17 cellular contexts compared by ENCODE assay signal in the genomic region with DNA sequence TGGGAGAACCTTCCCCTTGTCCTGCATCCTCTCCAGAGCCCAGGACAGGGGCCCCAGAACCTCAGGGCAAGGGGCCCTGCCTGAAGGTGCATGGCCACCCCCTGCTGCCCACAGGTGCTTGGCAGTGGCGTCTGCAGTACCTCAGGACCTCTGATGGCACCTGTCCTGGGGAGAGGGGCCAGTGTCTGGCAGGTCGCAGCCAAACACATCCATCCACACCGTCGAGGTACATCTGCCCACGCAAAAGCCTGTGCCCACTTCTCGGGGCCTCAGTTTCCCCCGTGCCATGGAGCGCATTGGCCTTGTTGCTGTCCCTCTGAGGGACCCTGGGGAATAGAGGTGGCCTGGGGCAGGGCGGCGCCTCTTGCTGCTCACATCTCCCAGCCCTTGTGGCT.
"Had no signal": no experiment of that assay in that cellular context is flagged by ENCODE, and none has a peak within 500 bp of the region (broad histone marks: within the 10 kb centered on the region; RNA-seq: fewer than 3 reads in every experiment).

No MANE protein-coding gene starts in this region.

- H3K27me3 ChIP-seq: right atrium auricular region, tibial artery had no signal

- H3K4me3 ChIP-seq: cardiac muscle cell, dorsolateral prefrontal cortex, right atrium auricular region, tibial artery had no signal

- ATAC-seq: left ventricle myocardium superior; stimulated activated naive CD8-positive, alpha-beta T cell treated with anti-CD3 and anti-CD28 coated beads, Interleukin-15, Interleukin-2, amounts not matched to agents 100 U/mL and 50 U/mL, for 24 hours had no signal

- DNase-seq: activated CD4-positive, CD25-positive, alpha-beta regulatory T cell treated with anti-CD3 and anti-CD28 coated beads, Interleukin-2, amount 50 U/mL, for 72 hours; amygdala; dorsolateral prefrontal cortex; foreskin melanocyte; head of caudate nucleus; left ventricle myocardium superior; nucleus accumbens; stimulated activated CD4-positive, alpha-beta T cell treated with anti-CD3 and anti-CD28 coated beads, Interleukin-12 subunit alpha, Interleukin-12 subunit beta, amount 100 ng/mL, for 4 hours; stimulated activated CD4-positive, alpha-beta T cell treated with anti-CD3 and anti-CD28 coated beads, Interleukin-1b, Interleukin-23, amount 100 ng/mL, for 48 hours; stimulated activated CD8-positive, alpha-beta memory T cell treated with anti-CD3 and anti-CD28 coated beads, Interleukin-4, amount 100 ng/mL, for 48 hours; stimulated activated naive CD8-positive, alpha-beta T cell treated with anti-CD3 and anti-CD28 coated beads, Interleukin-15, Interleukin-2, amounts not matched to agents 100 U/mL and 50 U/mL, for 24 hours; substantia nigra; tibial artery had no signal

- H3K27ac Mint-ChIP-seq: activated T-helper 1 cell treated with anti-CD3 and anti-CD28 coated beads, Interleukin-12 subunit alpha, Interleukin-12 subunit beta, Interleukin-2, Interleukin-4 antibody, amounts not matched to agents 30 ng/mL and 10 ng/mL and 1 ng/mL, durations not matched to agents 14 hours and 24 hours and 36 hours had no signal

- H3K9me3 ChIP-seq: right atrium auricular region, tibial artery had no signal

- H3K4me3 Mint-ChIP-seq: activated naive CD8-positive, alpha-beta T cell; activated T-helper 1 cell treated with anti-CD3 and anti-CD28 coated beads, Interleukin-12 subunit alpha, Interleukin-12 subunit beta, Interleukin-2, Interleukin-4 antibody, amounts not matched to agents 30 ng/mL and 10 ng/mL and 1 ng/mL, durations not matched to agents 14 hours and 24 hours and 36 hours had no signal

- H3K27ac ChIP-seq: cardiac muscle cell, dorsolateral prefrontal cortex, tibial artery had no signal

- H3K36me3 ChIP-seq: cardiac muscle cell had no signal
